In the genomic region with DNA sequence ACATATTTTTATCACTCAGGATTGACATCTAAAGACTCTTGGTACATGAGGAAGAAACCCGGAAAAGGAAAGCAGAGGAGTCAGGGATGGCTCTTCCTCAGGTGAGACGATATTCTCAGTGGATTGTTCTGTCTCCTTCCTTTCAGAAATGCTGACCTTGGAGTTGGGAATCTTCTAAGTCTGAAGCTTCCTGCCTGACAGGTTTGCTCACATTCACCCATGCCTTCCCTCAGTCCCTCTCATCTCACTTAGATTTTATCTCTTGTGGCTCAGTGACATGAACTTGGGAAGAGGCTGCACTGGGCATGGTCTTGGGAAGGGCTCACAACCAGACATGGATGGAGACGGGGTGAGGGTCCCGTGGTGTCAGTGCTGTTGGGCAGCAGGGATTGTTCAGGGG, we compare ENCODE assay signal across 25 cellular contexts.
"Had no signal": no experiment of that assay in that cellular context is flagged by ENCODE, and none has a peak within 500 bp of the region (broad histone marks: within the 10 kb centered on the region; RNA-seq: fewer than 3 reads in every experiment).

No MANE protein-coding gene starts in this region.

- H3K36me3 ChIP-seq: gastrocnemius medialis, uterus had no signal

- ATAC-seq: esophagus mucosa; gastrocnemius medialis; left ventricle myocardium superior; lower lobe of right lung; natural killer cell; pancreas; sciatic nerve; stimulated activated effector memory CD8-positive, alpha-beta T cell treated with anti-CD3 and anti-CD28 coated beads, Interleukin-12 subunit alpha, Interleukin-12 subunit beta, amount 100 ng/mL, for 72 hours; upper lobe of right lung had no signal

- H3K9me3 Mint-ChIP-seq: neural crest cell had no signal

- DNase-seq: dorsolateral prefrontal cortex; effector CD4-positive, alpha-beta T cell; foreskin fibroblast; gastrocnemius medialis; head of caudate nucleus; left ventricle myocardium superior; lower lobe of right lung; natural killer cell; pancreas; stimulated activated CD4-positive, alpha-beta T cell treated with anti-CD3 and anti-CD28 coated beads, Interleukin-2, amount 100 ng/mL, for 24 hours; stimulated activated CD4-positive, alpha-beta T cell treated with anti-CD3 and anti-CD28 coated beads, Interleukin-4, amount 100 ng/mL, for 24 hours; stimulated activated naive CD4-positive, alpha-beta T cell treated with Interleukin-2 at 50 U/mL for 16 hours; substantia nigra; testis; tibial artery; upper lobe of right lung; uterus had no signal

- H3K27ac ChIP-seq: dorsolateral prefrontal cortex, epithelial cell of prostate, gastrocnemius medialis, lower lobe of right lung, neutrophil, pancreas, right atrium auricular region, testis, tibial artery, upper lobe of right lung, uterus had no signal

- H3K4me3 ChIP-seq: dorsolateral prefrontal cortex, gastrocnemius medialis, lower lobe of right lung, pancreas, right atrium auricular region, testis, tibial artery, upper lobe of right lung, uterus had no signal

- H3K4me1 Mint-ChIP-seq: neural crest cell had no signal

- H3K27ac Mint-ChIP-seq: natural killer cell; progenitor cell of endocrine pancreas; stimulated activated effector memory CD8-positive, alpha-beta T cell treated with anti-CD3 and anti-CD28 coated beads, Interleukin-12 subunit alpha, Interleukin-12 subunit beta, amount 100 ng/mL, for 72 hours had no signal

- H3K9me3 ChIP-seq: gastrocnemius medialis, lower lobe of right lung, neutrophil, pancreas, right atrium auricular region, testis, tibial artery, upper lobe of right lung, uterus had no signal

- H3K4me3 Mint-ChIP-seq: natural killer cell; neural crest cell; stimulated activated effector memory CD8-positive, alpha-beta T cell treated with anti-CD3 and anti-CD28 coated beads, Interleukin-12 subunit alpha, Interleukin-12 subunit beta, amount 100 ng/mL, for 72 hours had no signal

- H3K27me3 ChIP-seq: dorsolateral prefrontal cortex, gastrocnemius medialis, neutrophil, pancreas, right atrium auricular region, testis, tibial artery, upper lobe of right lung, uterus had no signal

- H3K4me1 ChIP-seq: gastrocnemius medialis, lower lobe of right lung, pancreas, right atrium auricular region, testis, tibial artery, upper lobe of right lung, uterus had no signal

- H3K27me3 Mint-ChIP-seq: progenitor cell of endocrine pancreas had no signal
